7 cellular contexts compared by ENCODE assay signal in genomic region chr17:43381621-43382020, GRCh38.
"Had no signal": no experiment of that assay in that cellular context is flagged by ENCODE, and none has a peak within 500 bp of the region (broad histone marks: within the 10 kb centered on the region; RNA-seq: fewer than 3 reads in every experiment).

No MANE protein-coding gene starts in this region.

- H3K27ac ChIP-seq: HL-60 had no signal

- DNase-seq: IMR-90, KBM-7, KG1 had no signal

- ATAC-seq: HepG2, K562 had no signal

- H3K4me3 ChIP-seq: K562 had no signal

- FAIRE-seq: HepG2, HTR-8/SVneo, K562 had no signal
